1 cellular context compared by ENCODE assay signal in genomic region chr11:720642-721346, GRCh38.
TF ChIP-seq lines count a peak whose summit lies in the region.

No MANE protein-coding gene starts in this region.

TF ChIP-seq in H1, 55 proteins besides CTCF, POLR2A, EP300 and RAD21:
- TF ChIP-seq SAP30 (IDR thresholded peaks at IDR 0.05; ENCODE audit: insufficient read depth, insufficient replicate concordance, low read length) (no peak), SIX5 (IDR thresholded peaks at IDR 0.05; ENCODE audit: low read depth, low read length) (no peak), TAF7 (optimal IDR thresholded peaks at IDR 0.05; ENCODE audit: borderline replicate concordance, low read depth, low read length) (peak; percentile 19), ATF2 (IDR thresholded peaks at IDR 0.05; ENCODE audit: low read length) (no peak), GTF2F1 (IDR thresholded peaks at IDR 0.05; ENCODE audit: borderline replicate concordance, low read depth, low read length) (no peak), MAX (IDR thresholded peaks at IDR 0.05) (peak; percentile 85), SP4 (IDR thresholded peaks at IDR 0.05; ENCODE audit: low read length) (no peak), ASH2L (IDR thresholded peaks at IDR 0.05; ENCODE audit: low read length) (no peak), BACH1 (IDR thresholded peaks at IDR 0.05; ENCODE audit: low read length) (no peak), TBP (IDR thresholded peaks at IDR 0.05; ENCODE audit: low read depth, low read length) (peak; percentile 29; the same call in 1 of the 2 replicates), BRCA1 (IDR thresholded peaks at IDR 0.05; ENCODE audit: low read depth, low read length) (no peak), CTBP2 (IDR thresholded peaks at IDR 0.05; ENCODE audit: borderline replicate concordance, insufficient read depth, insufficient read length, low read length) (no peak), RFX5 (IDR thresholded peaks at IDR 0.05; ENCODE audit: borderline replicate concordance, low read depth, low read length) (no peak), TCF12 (IDR thresholded peaks at IDR 0.05; ENCODE audit: low read depth, low read length) (no peak), CBX8 (IDR thresholded peaks at IDR 0.05; ENCODE audit: borderline replicate concordance, low read depth, low read length) (no peak), FOSL1 (IDR thresholded peaks at IDR 0.05; ENCODE audit: insufficient read depth, low read depth, low read length) (no peak), TAF1 (IDR thresholded peaks at IDR 0.05; ENCODE audit: low read depth, low read length) (peak; percentile 55; the same call in 1 of the 2 replicates), HDAC2 (IDR thresholded peaks at IDR 0.05; ENCODE audit: borderline replicate concordance in 1 of 2, low read depth in 2 of 2, low read length in 2 of 2) (no peak), RNF2 (IDR thresholded peaks at IDR 0.05; ENCODE audit: borderline replicate concordance, low read depth, low read length, missing control alignments, poor library complexity, severe bottlenecking) (no peak), YY1 (IDR thresholded peaks at IDR 0.05; ENCODE audit: low read depth, low read length) (no peak), RBBP5 (IDR thresholded peaks at IDR 0.05; ENCODE audit: borderline replicate concordance, low read depth, low read length) (0 out of 2 replicates have a peak, but pooled peaks have one; percentile 12), E2F6 (IDR thresholded peaks at IDR 0.05) (peak; percentile 68), NRF1 (IDR thresholded peaks at IDR 0.05; ENCODE audit: low read depth, low read length) (no peak), SIN3A (conservative IDR thresholded peaks at IDR 0.05 in 1 of 2, IDR thresholded peaks at IDR 0.05 in 1 of 2; ENCODE audit: low read depth in 1 of 2, low read length in 2 of 2) (no peak), USF2 (IDR thresholded peaks at IDR 0.05; ENCODE audit: low read length) (0 out of 2 replicates have a peak, but pooled peaks have one; percentile 8), POLR2AphosphoS5 (IDR thresholded peaks at IDR 0.05; ENCODE audit: low read depth, low read length) (peak; percentile 42; the same call in 1 of the 2 replicates), KDM1A (IDR thresholded peaks at IDR 0.05; ENCODE audit: borderline replicate concordance, low read length) (no peak), SP1 (IDR thresholded peaks at IDR 0.05; ENCODE audit: low read depth, low read length) (0 out of 2 replicates have a peak, but pooled peaks have one; percentile 35), ZNF274 (IDR thresholded peaks at IDR 0.05; ENCODE audit: borderline replicate concordance, extremely low read depth, low read length) (no peak), SP2 (IDR thresholded peaks at IDR 0.05; ENCODE audit: low read length) (no peak)
TF ChIP-seq in H1: peak in this region for 9.
